In genomic region chr5:79699766-79700400, GRCh38 we compare ENCODE assay signal across 10 cellular contexts.
DNase-seq lines count a peak whose midpoint lies in the region; ATAC-seq lines count a peak whose summit lies in the region.
"Had no signal": no experiment of that assay in that cellular context is flagged by ENCODE, and none has a peak within 500 bp of the region (broad histone marks: within the 10 kb centered on the region; RNA-seq: fewer than 3 reads in every experiment).

No MANE protein-coding gene starts in this region.

- DNase-seq in foreskin melanocyte (peak; percentile 17), head of caudate nucleus (no peak)
- no peak for DNase-seq in activated CD4-positive, CD25-positive, alpha-beta regulatory T cell treated with anti-CD3 and anti-CD28 coated beads, Interleukin-2, amount 50 U/mL, for 72 hours
- DNase-seq: NK-92 treated with Interleukin-12 subunit alpha and Interleukin-12 subunit beta, amount 100 ng/mL, for 24 hours had no signal

- intact Hi-C loops in head of caudate nucleus (cut with DNase I), result no loop called here

- ATAC-seq in GM18867 (IDR thresholded peaks at IDR 0.05; ENCODE audit: unreplicated experiment) (peak; percentile 94), GM21381 (IDR thresholded peaks at IDR 0.05; ENCODE audit: unreplicated experiment) (peak; percentile 87), HG03159 (IDR thresholded peaks at IDR 0.05; ENCODE audit: unreplicated experiment) (peak; percentile 83), HG03460 (IDR thresholded peaks at IDR 0.05; ENCODE audit: unreplicated experiment) (no peak), HG03045 (IDR thresholded peaks at IDR 0.05; ENCODE audit: unreplicated experiment) (no peak)
- ATAC-seq: K562 had no signal

Comparison
In these comparisons a context has a peak if more than half of its experiments do, and no peak if none do; other contexts are left out.
1. ATAC-seq: peak in GM18867 (single experiment), GM21381 (single experiment) and HG03159 (single experiment); none in HG03460 (single experiment) and HG03045 (single experiment).